ENCODE assay signal across 2 cellular contexts in genomic region chr10:123747426-123747825, GRCh38.
TF ChIP-seq lines count a peak whose summit lies in the region.

No MANE protein-coding gene starts in this region.

TF ChIP-seq in GM23338, 12 proteins besides CTCF, POLR2A, EP300 and RAD21:
- TF ChIP-seq POLR2AphosphoS5 (IDR thresholded peaks at IDR 0.05; ENCODE audit: low read depth) = no peak
- TF ChIP-seq ETS1 (IDR thresholded peaks at IDR 0.05) = no peak
- no peak for TF ChIP-seq ZNF331 (CRISPR knock-in tag; IDR thresholded peaks at IDR 0.05; ENCODE audit: low read depth)
- no peak for TF ChIP-seq ZNF114 (CRISPR knock-in tag; IDR thresholded peaks at IDR 0.05)
- no peak for TF ChIP-seq STAT1 (IDR thresholded peaks at IDR 0.05; ENCODE audit: unreplicated experiment)
- TF ChIP-seq NANOG (IDR thresholded peaks at IDR 0.05; ENCODE audit: borderline replicate concordance) = no peak
- no peak for TF ChIP-seq EZH2phosphoT487 (IDR thresholded peaks at IDR 0.05; ENCODE audit: unreplicated experiment)
- no peak for TF ChIP-seq ZNF462 (CRISPR knock-in tag; IDR thresholded peaks at IDR 0.05)
- no peak for TF ChIP-seq JUNB (IDR thresholded peaks at IDR 0.05; ENCODE audit: unreplicated experiment)
- TF ChIP-seq EZH2 (IDR thresholded peaks at IDR 0.05; ENCODE audit: low read depth, unreplicated experiment) = no peak
- TF ChIP-seq CREB1 (CRISPR knock-in tag; IDR thresholded peaks at IDR 0.05; ENCODE audit: low read depth) = no peak
- TF ChIP-seq REST (IDR thresholded peaks at IDR 0.05; ENCODE audit: unreplicated experiment) = no peak

TF ChIP-seq in H1, 55 proteins besides CTCF, POLR2A, EP300 and RAD21:
- TF ChIP-seq SIN3A (conservative IDR thresholded peaks at IDR 0.05 in 1 of 2, IDR thresholded peaks at IDR 0.05 in 1 of 2; ENCODE audit: low read depth in 1 of 2, low read length in 2 of 2) = no peak
